1 cellular context compared by ENCODE assay signal in genomic region chr2:233801357-233802131, GRCh38.
TF ChIP-seq lines count a peak whose summit lies in the region.

No MANE protein-coding gene starts in this region.

TF ChIP-seq in K562, 482 proteins besides CTCF, POLR2A, EP300 and RAD21:
- peak; percentile 64; the same call in 1 of the 2 replicates for TF ChIP-seq MEF2A (IDR thresholded peaks at IDR 0.05; ENCODE audit: control insufficient read depth, low read depth, low read length)
- TF ChIP-seq JUND (IDR thresholded peaks at IDR 0.05; ENCODE audit: borderline replicate concordance, low read depth, low read length): peak; percentile 37; the same call in 1 of the 2 replicates
- TF ChIP-seq JUND (tag; IDR thresholded peaks at IDR 0.05; ENCODE audit: borderline replicate concordance, low read depth, low read length): no peak
- peak; percentile 39; the same call in 1 of the 2 replicates for TF ChIP-seq ATF3 (IDR thresholded peaks at IDR 0.05)
- TF ChIP-seq ATF3 (CRISPR knock-in tag; conservative IDR thresholded peaks at IDR 0.05): no peak
- TF ChIP-seq RCOR1 (IDR thresholded peaks at IDR 0.05; ENCODE audit: borderline replicate concordance in 1 of 2, low read depth in 2 of 2, low read length in 2 of 2): no peak
